ENCODE assay signal across 17 cellular contexts in genomic region chr9:133730994-133731715, GRCh38. TPM values are rescaled to one million over a fixed set of nuclear protein-coding genes. Genes with fewer than 3 reads are reported as not detected.
DNase-seq lines count a peak whose midpoint lies in the region; ATAC-seq and TF ChIP-seq lines count a peak whose summit lies in the region.
"Had no signal": no experiment of that assay in that cellular context is flagged by ENCODE, and none has a peak within 500 bp of the region (broad histone marks: within the 10 kb centered on the region; RNA-seq: fewer than 3 reads in every experiment).

No MANE protein-coding gene starts in this region.

- H3K27ac ChIP-seq in coronary artery, result no peak overlapping the region
- H3K27ac ChIP-seq in testis, result no peak overlapping the region
- H3K27ac ChIP-seq: prostate gland, thyroid gland had no signal

- H3K27me3 ChIP-seq in testis, result no peaks in the 10 kb centered on the region
- H3K27me3 ChIP-seq: thyroid gland had no signal

- H3K4me1 ChIP-seq in testis, result no peaks in the 10 kb centered on the region
- H3K4me1 ChIP-seq: prostate gland, thyroid gland had no signal

- TF ChIP-seq CTCF in coronary artery (IDR thresholded peaks at IDR 0.05), result no peak
- TF ChIP-seq CTCF in testis (IDR thresholded peaks at IDR 0.05), result no peak

- no peaks in the 10 kb centered on the region for H3K9me3 ChIP-seq in testis
- H3K9me3 ChIP-seq: prostate gland, thyroid gland had no signal

- 64 to 66% methylated on average over 13 to 27 of the region's 27 CpGs for WGBS in testis, 2 donors

- H3K27ac Mint-ChIP-seq in activated T-cell treated with anti-CD3 and anti-CD28 coated beads, Interleukin-2, amount 50 U/mL, for 72 hours, result no peak overlapping the region
- H3K27ac Mint-ChIP-seq: activated CD4-positive, alpha-beta T cell treated with anti-CD3 and anti-CD28 coated beads, Interleukin-2, amount 10 ng/mL, durations not matched to agents 7 days and 5 days; B cell; CD8-positive, alpha-beta memory T cell; IgD-negative memory B cell had no signal

- peak; percentile 58 for DNase-seq in activated effector memory CD4-positive, alpha-beta T cell treated with anti-CD3 and anti-CD28 coated beads, Interleukin-2, amount 50 U/mL, for 16 hours
- no peak for DNase-seq in activated effector memory CD4-positive, alpha-beta T cell treated with Interleukin-2 at 50 U/mL for 16 hours
- DNase-seq in coronary artery (ENCODE audit: low spot score), result peak; percentile 71
- DNase-seq in mesenteric fat pad (ENCODE audit: low spot score), result peak; percentile 88
- DNase-seq in testis, result peak; percentile 12
- DNase-seq in activated T-cell treated with anti-CD3 and anti-CD28 coated beads, Interleukin-2, amount 50 U/mL, for 72 hours, result no peak
- no peak for DNase-seq in midbrain (lab: John Stamatoyannopoulos, UW)
- DNase-seq: activated CD4-positive, alpha-beta T cell treated with anti-CD3 and anti-CD28 coated beads, Interleukin-2, amount 10 ng/mL, durations not matched to agents 7 days and 5 days; CD8-positive, alpha-beta memory T cell; stimulated activated naive CD8-positive, alpha-beta T cell treated with anti-CD3 and anti-CD28 coated beads, Interleukin-15, Interleukin-2, amounts not matched to agents 100 U/mL and 50 U/mL, for 24 hours; thyroid gland had no signal

- TF ChIP-seq POLR2A in testis (IDR thresholded peaks at IDR 0.05), result no peak

- no peak overlapping the region for H3K4me3 Mint-ChIP-seq in activated T-cell treated with anti-CD3 and anti-CD28 coated beads, Interleukin-2, amount 50 U/mL, for 72 hours
- H3K4me3 Mint-ChIP-seq: activated CD4-positive, alpha-beta T cell treated with anti-CD3 and anti-CD28 coated beads, Interleukin-2, amount 10 ng/mL, durations not matched to agents 7 days and 5 days; B cell; CD8-positive, alpha-beta memory T cell; central memory CD8-positive, alpha-beta T cell; IgD-negative memory B cell had no signal

- no peak for ATAC-seq in activated T-cell treated with anti-CD3 and anti-CD28 coated beads, Interleukin-2, amount 50 U/mL, for 72 hours (replicated peaks in 1 of 2)
- no peak for ATAC-seq in GM18861 (IDR thresholded peaks at IDR 0.05; ENCODE audit: unreplicated experiment)
- ATAC-seq: stimulated activated naive CD8-positive, alpha-beta T cell treated with anti-CD3 and anti-CD28 coated beads, Interleukin-15, Interleukin-2, amounts not matched to agents 100 U/mL and 50 U/mL, for 24 hours had no signal

- no peaks in the 10 kb centered on the region for H3K36me3 ChIP-seq in testis (ENCODE audit: low read depth, missing control alignments)
- H3K36me3 ChIP-seq: prostate gland, thyroid gland had no signal

- H3K36me3 Mint-ChIP-seq in activated T-cell treated with anti-CD3 and anti-CD28 coated beads, Interleukin-2, amount 50 U/mL, for 72 hours (ENCODE audit: insufficient read depth in 2 of 2), result no peaks in the 10 kb centered on the region
- H3K36me3 Mint-ChIP-seq: CD8-positive, alpha-beta memory T cell; IgD-negative memory B cell had no signal

- no peaks in the 10 kb centered on the region for H3K4me1 Mint-ChIP-seq in activated T-cell treated with anti-CD3 and anti-CD28 coated beads, Interleukin-2, amount 50 U/mL, for 72 hours (ENCODE audit: low read depth)

- H3K4me3 ChIP-seq in coronary artery (no peak overlapping the region), testis (no peak overlapping the region)
- H3K4me3 ChIP-seq: prostate gland, thyroid gland had no signal

- intact Hi-C loops in testis (cut with DNase I; ENCODE audit: low total_unique reads), result loop anchor here (10.0 kb wide), 1 partner anchor 196 kb away; the partner anchor contains the start of gene ADAMTSL2

- peaks cover 7% of the 10 kb centered on the region for H3K27me3 Mint-ChIP-seq in activated T-cell treated with anti-CD3 and anti-CD28 coated beads, Interleukin-2, amount 50 U/mL, for 72 hours (ENCODE audit: low read depth)
- H3K27me3 Mint-ChIP-seq: activated CD4-positive, alpha-beta T cell treated with anti-CD3 and anti-CD28 coated beads, Interleukin-2, amount 10 ng/mL, durations not matched to agents 7 days and 5 days had no signal

- no peaks in the 10 kb centered on the region for H3K9me3 Mint-ChIP-seq in activated T-cell treated with anti-CD3 and anti-CD28 coated beads, Interleukin-2, amount 50 U/mL, for 72 hours
- H3K9me3 Mint-ChIP-seq: activated CD4-positive, alpha-beta T cell treated with anti-CD3 and anti-CD28 coated beads, Interleukin-2, amount 10 ng/mL, durations not matched to agents 7 days and 5 days; CD8-positive, alpha-beta memory T cell; central memory CD8-positive, alpha-beta T cell; IgD-negative memory B cell had no signal

RNA-seq across cellular contexts. Expression of gene SARDH, which starts 7.0 kb away (rescaled TPM):
- 0.87 TPM for total RNA-seq in mesenteric fat pad
- 1 to 10 TPM; 5.1 to 7.2 TPM for total RNA-seq in testis
- 2.6 TPM for polyA plus RNA-seq in testis (ENCODE audit: insufficient read depth, low read depth, low replicate concordance)
- 1 to 10 TPM; 1.6 to 4.7 TPM for total RNA-seq in activated T-cell treated with anti-CD3 and anti-CD28 coated beads, Interleukin-2, amount 50 U/mL, for 72 hours
- polyA plus RNA-seq: neural cell had no signal

Comparison
In these comparisons a context has a peak if more than half of its experiments do, and no peak if none do; other contexts are left out.
1. DNase-seq: peak in activated effector memory CD4-positive, alpha-beta T cell treated with anti-CD3 and anti-CD28 coated beads, Interleukin-2, amount 50 U/mL, for 16 hours (single experiment), coronary artery (single experiment), mesenteric fat pad (single experiment) and testis (single experiment); none in activated effector memory CD4-positive, alpha-beta T cell treated with Interleukin-2 at 50 U/mL for 16 hours (single experiment), activated T-cell treated with anti-CD3 and anti-CD28 coated beads, Interleukin-2, amount 50 U/mL, for 72 hours (0 of 2) and midbrain (single experiment).